ENCODE assay signal across 8 cellular contexts in genomic region chr13:43054803-43055802, GRCh38. TPM values are rescaled to one million over a fixed set of nuclear protein-coding genes. Genes with fewer than 3 reads are reported as not detected.
DNase-seq lines count a peak whose midpoint lies in the region; ATAC-seq and FAIRE-seq lines count a peak whose summit lies in the region.

No MANE protein-coding gene starts in this region.

- no peak for FAIRE-seq in urothelium cell line (lab: Jason Lieb, UNC)

- H3K27ac ChIP-seq in ectodermal cell (ENCODE audit: insufficient read depth, low read depth, low read length, poor library complexity, severe bottlenecking) = peak overlapping the region; percentile 89

- no peaks in the 10 kb centered on the region for H3K9me3 ChIP-seq in ectodermal cell (ENCODE audit: control insufficient read depth, low read length)

- peaks cover 22% of the 10 kb centered on the region for H3K4me1 Mint-ChIP-seq in memory B cell

- WGBS in ectodermal cell, 2 experiments = 13 to 18% methylated on average over 12 to 13 of the region's 13 CpGs

- H3K4me3 Mint-ChIP-seq in memory B cell = no peak overlapping the region

- H3K27me3 Mint-ChIP-seq in memory B cell = no peaks in the 10 kb centered on the region

- ATAC-seq in GM19455 (IDR thresholded peaks at IDR 0.05; ENCODE audit: unreplicated experiment) (peak; percentile 54), memory B cell (ENCODE audit: low read depth) (peak; percentile 75), GM21360 (IDR thresholded peaks at IDR 0.05; ENCODE audit: unreplicated experiment) (no peak)

- H3K27me3 ChIP-seq in ectodermal cell (ENCODE audit: control insufficient read depth, insufficient read depth, low read length, poor library complexity, severe bottlenecking) = no peaks in the 10 kb centered on the region

- peak overlapping the region; percentile 4 for H3K4me3 ChIP-seq in ectodermal cell (ENCODE audit: insufficient read depth, low read depth, low read length)

- DNase-seq in AG08395 (ENCODE audit: low spot score) = peak; percentile 17
- DNase-seq in OCI-M2 (lab: John Stamatoyannopoulos, UW; ENCODE audit: unreplicated experiment) = peak; percentile 10
- no peak for DNase-seq in memory B cell (ENCODE audit: low spot score in 2 of 2)
- peak; percentile 29 for DNase-seq in urothelium cell line (ENCODE audit: low spot score)
- no peak for DNase-seq in GF-D8 (lab: John Stamatoyannopoulos, UW)

- H3K36me3 Mint-ChIP-seq in memory B cell = peaks cover 6% of the 10 kb centered on the region

- H3K27ac Mint-ChIP-seq in memory B cell = no peak overlapping the region

- no peaks in the 10 kb centered on the region for H3K9me3 Mint-ChIP-seq in memory B cell

- peaks cover 30% of the 10 kb centered on the region for H3K4me1 ChIP-seq in ectodermal cell (ENCODE audit: control insufficient read depth, insufficient read depth, low read length)

- no peaks in the 10 kb centered on the region for H3K36me3 ChIP-seq in ectodermal cell (ENCODE audit: control insufficient read depth, insufficient read depth, low read length)

RNA-seq across cellular contexts. Expression of gene DNAJC15, which starts 31.7 kb away (rescaled TPM):
- 20.9 TPM for polyA plus RNA-seq in ectodermal cell (2013, experiment 1 of 4)
- polyA plus RNA-seq in ectodermal cell (2013, experiment 2 of 4) = 17.9 TPM
- polyA plus RNA-seq in ectodermal cell (2013, experiment 3 of 4) = 17.2 TPM
- polyA plus RNA-seq in ectodermal cell (2013, experiment 4 of 4) = 20.5 TPM

Comparison
In these comparisons a context has a peak if more than half of its experiments do, and no peak if none do; other contexts are left out.
1. DNase-seq: peak in AG08395 (single experiment), OCI-M2 (single experiment) and urothelium cell line (single experiment); none in memory B cell (0 of 2) and GF-D8 (single experiment).